Comparison of ENCODE assay signal across 16 cellular contexts in the genomic region with DNA sequence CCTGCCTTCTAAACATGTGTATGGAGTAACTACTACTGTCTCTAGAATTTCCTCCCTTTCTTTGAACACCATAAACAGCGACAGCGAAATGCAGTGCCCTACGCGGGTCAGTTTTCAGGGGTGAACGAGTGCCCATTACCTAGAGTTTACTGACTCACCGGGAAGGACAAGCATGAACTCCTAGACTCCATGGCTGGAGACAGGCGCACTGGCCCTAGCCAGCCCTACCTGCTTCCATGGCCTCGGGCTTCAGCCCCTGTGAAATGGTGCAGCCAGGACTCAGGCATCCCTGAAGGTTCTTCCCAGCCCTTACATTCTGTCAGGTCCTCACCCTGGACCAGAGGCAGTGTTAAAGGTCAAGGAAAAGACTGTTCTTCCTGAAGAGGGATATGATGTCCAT. TPM values are rescaled to one million over a fixed set of nuclear protein-coding genes. Genes with fewer than 3 reads are reported as not detected.
DNase-seq lines count a peak whose midpoint lies in the region; ATAC-seq and TF ChIP-seq lines count a peak whose summit lies in the region.
"Had no signal": no experiment of that assay in that cellular context is flagged by ENCODE, and none has a peak within 500 bp of the region (broad histone marks: within the 10 kb centered on the region; RNA-seq: fewer than 3 reads in every experiment).

No MANE protein-coding gene starts in this region.

- H3K9me3 Mint-ChIP-seq in CD4-positive, alpha-beta T cell: no peaks in the 10 kb centered on the region
- H3K9me3 Mint-ChIP-seq in endothelial cell (ENCODE audit: unreplicated experiment): no peaks in the 10 kb centered on the region
- H3K9me3 Mint-ChIP-seq: CD8-positive, alpha-beta T cell had no signal

- H3K4me1 ChIP-seq in OCI-LY1 (ENCODE audit: insufficient read depth, low read length, severe bottlenecking): peaks cover 31% of the 10 kb centered on the region
- peaks cover 0 to 82% (median 71%) of the 10 kb centered on the region in 4 donors for H3K4me1 ChIP-seq in sigmoid colon

- H3K9me2 ChIP-seq in OCI-LY1 (ENCODE audit: low read depth, low read length): no peaks in the 10 kb centered on the region

- TF ChIP-seq POLR2A in sigmoid colon (IDR thresholded peaks at IDR 0.05): no peak

- TF ChIP-seq CTCF in CD4-positive, alpha-beta T cell (IDR thresholded peaks at IDR 0.05): no peak
- TF ChIP-seq CTCF in OCI-LY1 (IDR thresholded peaks at IDR 0.05; ENCODE audit: low read length) (no peak), endothelial cell (IDR thresholded peaks at IDR 0.05; ENCODE audit: unreplicated experiment) (no peak), sigmoid colon (IDR thresholded peaks at IDR 0.05) (no peak), omental fat pad (IDR thresholded peaks at IDR 0.05) (no peak)

- H3K4me3 ChIP-seq in OCI-LY1 (ENCODE audit: low read depth, low read length, poor library complexity, severe bottlenecking): no peak overlapping the region
- no peak overlapping the region for H3K4me3 ChIP-seq in sigmoid colon
- H3K4me3 ChIP-seq: mucosa of descending colon had no signal

- intact Hi-C loops in CD4-positive, alpha-beta T cell (cut with DNase I, micrococcal nuclease): loop anchor here in 1 of 2 experiments (5.0 kb wide), 1 partner anchor 53 kb away; no protein-coding TSS in a partner anchor
- intact Hi-C loops in sigmoid colon (cut with DNase I): loop anchor here (5.0 kb wide), 1 partner anchor 167 kb away; no protein-coding TSS in a partner anchor

- no peaks in the 10 kb centered on the region for H4K20me1 ChIP-seq in OCI-LY1 (ENCODE audit: insufficient read depth, low read length)

- H3K27ac ChIP-seq in CD4-positive, alpha-beta T cell (ENCODE audit: low read depth, low read length): peak overlapping the region; percentile 44
- peak overlapping the region; percentile 76 for H3K27ac ChIP-seq in OCI-LY1 (ENCODE audit: low read depth, low read length, poor library complexity, severe bottlenecking)
- peak overlapping the region in 1 of 4 donors; percentile 86 for H3K27ac ChIP-seq in sigmoid colon

- peaks cover 87% of the 10 kb centered on the region for H3K79me2 ChIP-seq in OCI-LY1 (ENCODE audit: insufficient read depth, low read length)

- H3K27ac Mint-ChIP-seq in CD4-positive, alpha-beta T cell: peak overlapping the region; percentile 98
- peak overlapping the region; percentile 42 for H3K27ac Mint-ChIP-seq in endothelial cell (ENCODE audit: unreplicated experiment)

- peaks cover 41% of the 10 kb centered on the region for H3K36me3 Mint-ChIP-seq in CD4-positive, alpha-beta T cell (ENCODE audit: low read depth)
- H3K36me3 Mint-ChIP-seq in endothelial cell (ENCODE audit: low read depth, unreplicated experiment): peaks cover 10% of the 10 kb centered on the region

- H3K4me1 Mint-ChIP-seq in CD4-positive, alpha-beta T cell (ENCODE audit: low read depth): peaks cover 84% of the 10 kb centered on the region
- H3K4me1 Mint-ChIP-seq in endothelial cell (ENCODE audit: unreplicated experiment): peaks cover 49% of the 10 kb centered on the region

- H3K9me3 ChIP-seq in CD4-positive, alpha-beta T cell (ENCODE audit: control insufficient read depth, low read length): no peaks in the 10 kb centered on the region
- H3K9me3 ChIP-seq in OCI-LY1 (ENCODE audit: low read length) (no peaks in the 10 kb centered on the region), sigmoid colon (no peaks in the 10 kb centered on the region)
- H3K9me3 ChIP-seq: mucosa of descending colon had no signal

- H3K4me2 ChIP-seq in OCI-LY1 (ENCODE audit: low read length): no peak overlapping the region

- H3K36me3 ChIP-seq in OCI-LY1 (ENCODE audit: insufficient read depth, low read length) (peaks cover 56% of the 10 kb centered on the region; the same call in 1 of the 2 replicates), sigmoid colon (peaks cover 0 to 18% (median 2%) of the 10 kb centered on the region in 4 donors)

- no peaks in the 10 kb centered on the region for H3K27me3 Mint-ChIP-seq in CD4-positive, alpha-beta T cell
- peaks cover 9% of the 10 kb centered on the region for H3K27me3 Mint-ChIP-seq in endothelial cell (ENCODE audit: unreplicated experiment)

- POLR2A ChIA-PET in CD4-positive, alpha-beta T cell (lab: Charles Lee): no interaction called here

- CTCF ChIA-PET in CD4-positive, alpha-beta T cell (lab: Charles Lee): no interaction called here

- ATAC-seq in CD4-positive, alpha-beta T cell (ENCODE audit: poor library complexity): no peak
- ATAC-seq in omental fat pad (ENCODE audit: low FRiP score): no peak
- ATAC-seq: CD8-positive, alpha-beta T cell; Right ventricle myocardium inferior had no signal

- WGBS in sigmoid colon, 2 donors: 89 to 94% methylated on average over 8 of the region's 8 CpGs

- H3K4me3 Mint-ChIP-seq in CD4-positive, alpha-beta T cell: no peak overlapping the region
- H3K4me3 Mint-ChIP-seq in endothelial cell (ENCODE audit: unreplicated experiment): no peak overlapping the region
- H3K4me3 Mint-ChIP-seq: CD8-positive, alpha-beta T cell had no signal

- no peak for TF ChIP-seq EP300 in sigmoid colon (IDR thresholded peaks at IDR 0.05)

- no peak overlapping the region for H2AFZ ChIP-seq in OCI-LY1 (ENCODE audit: low read length)

- no peaks in the 10 kb centered on the region for H3F3A ChIP-seq in OCI-LY1 (ENCODE audit: insufficient read depth, low read length)

- no peak for DNase-seq in CD4-positive, alpha-beta T cell
- no peak for DNase-seq in endothelial cell (ENCODE audit: low spot score)
- DNase-seq in sigmoid colon: peak; percentile 50
- no peak for DNase-seq in dedifferentiated amniotic fluid mesenchymal stem cell (ENCODE audit: extremely low spot score)
- no peak for DNase-seq in mucosa of gallbladder (ENCODE audit: low spot score)
- DNase-seq in NK-92 (lab: John Stamatoyannopoulos, UW; ENCODE audit: unreplicated experiment): no peak
- DNase-seq in omental fat pad (ENCODE audit: low spot score): no peak
- DNase-seq: caudate nucleus; CD8-positive, alpha-beta T cell; mucosa of descending colon; NCI-H2029; NCI-H748 treated with DMSO at 0.1 percent for 48 hours; T-helper 9 cell; trophoblast cell had no signal

- H3K27me3 ChIP-seq in CD4-positive, alpha-beta T cell (ENCODE audit: control insufficient read depth, insufficient read depth, low read length): no peaks in the 10 kb centered on the region
- H3K27me3 ChIP-seq in OCI-LY1 (ENCODE audit: insufficient read depth, low read length): no peaks in the 10 kb centered on the region
- H3K27me3 ChIP-seq in sigmoid colon: no peaks in the 10 kb centered on the region

- no peak overlapping the region for H3K9ac ChIP-seq in OCI-LY1 (ENCODE audit: low read length)

RNA-seq across cellular contexts. Expression of a gene that starts 8.5 kb away (rescaled TPM):
- total RNA-seq in CD4-positive, alpha-beta T cell: 10 to 100 TPM; 82.7 to 88.7 TPM
- total RNA-seq in endothelial cell (ENCODE audit: unreplicated experiment) (69.5 TPM), sigmoid colon (10 to 100 TPM; 63.1 to 86.4 (median 82.7) TPM), mucosa of gallbladder (75.5 TPM), omental fat pad (10 to 100 TPM; 43.8 to 60.1 (median 45.9) TPM)
- 10 to 100 TPM; 27.0 to 47.5 (median 27.6) TPM for polyA plus RNA-seq in sigmoid colon

RNA-seq across cellular contexts. Expression of a gene that starts 55.4 kb away (rescaled TPM):
- 10 to 100 TPM; 43.2 to 44.2 TPM for total RNA-seq in CD4-positive, alpha-beta T cell
- 9.3 TPM for total RNA-seq in endothelial cell (ENCODE audit: unreplicated experiment)
- total RNA-seq in sigmoid colon: 10 to 100 TPM in 2 of 4 donors, 1 to 10 TPM in 2; 4.9 to 18.6 (median 9.7) TPM
- 10 to 100 TPM in 1 of 3 donors, 1 to 10 TPM in 2; 3.6 to 13.7 (median 3.7) TPM for polyA plus RNA-seq in sigmoid colon
- 82.5 TPM for total RNA-seq in mucosa of gallbladder
- 1 to 10 TPM; 2.3 to 9.0 (median 4.6) TPM for total RNA-seq in omental fat pad
